ENCODE assay signal across 8 cellular contexts in genomic region chr9:93003552-93004407, GRCh38. TPM values are rescaled to one million over a fixed set of nuclear protein-coding genes. Genes with fewer than 3 reads are reported as not detected.
DNase-seq lines count a peak whose midpoint lies in the region; ATAC-seq and TF ChIP-seq lines count a peak whose summit lies in the region.

No MANE protein-coding gene starts in this region.

- ATAC-seq in body of pancreas, result peak; percentile 89

- no peaks in the 10 kb centered on the region for H3K9me2 ChIP-seq in MM.1S (replicated peaks; ENCODE audit: insufficient read depth, low read length)

- H3K79me2 ChIP-seq in MM.1S (ENCODE audit: low read length), result 0 out of 2 replicates have a peak, but pooled peaks cover 5% of the 10 kb centered on the region

- no peak for TF ChIP-seq POLR2A in body of pancreas (IDR thresholded peaks at IDR 0.05)

- intact Hi-C loops in body of pancreas (cut with DNase I), result no loop called here

- no peak overlapping the region for H2AFZ ChIP-seq in MM.1S (ENCODE audit: low read length)

- H3K9me3 ChIP-seq in MM.1S (replicated peaks; ENCODE audit: insufficient read depth, low read length), result no peaks in the 10 kb centered on the region
- H3K9me3 ChIP-seq in body of pancreas, result no peaks in the 10 kb centered on the region

- H3K4me3 ChIP-seq in MM.1S (ENCODE audit: low read length) (no peak overlapping the region), body of pancreas (no peak overlapping the region)

- WGBS in body of pancreas, 2 donors, result 24 to 33% methylated on average over 13 to 28 of the region's 28 CpGs

- TF ChIP-seq CTCF in MM.1S (IDR thresholded peaks at IDR 0.05; ENCODE audit: low read length) (peak; percentile 76), body of pancreas (IDR thresholded peaks at IDR 0.05) (peak; percentile 38 to 74 (median 68))

- H3K27me3 ChIP-seq in MM.1S (replicated peaks; ENCODE audit: insufficient read depth, low read length), result no peaks in the 10 kb centered on the region
- H3K27me3 ChIP-seq in body of pancreas, result no peaks in the 10 kb centered on the region

- H3K4me1 ChIP-seq in MM.1S (ENCODE audit: low read length), result no peaks in the 10 kb centered on the region
- peaks cover 11% of the 10 kb centered on the region for H3K4me1 ChIP-seq in body of pancreas

- peak; percentile 45 for DNase-seq in NCI-H146 (lab: John Stamatoyannopoulos, UW)
- DNase-seq in NCI-H146 treated with DMSO at 0.1 percent for 48 hours (lab: John Stamatoyannopoulos, UW; ENCODE audit: unreplicated experiment), result no peak
- DNase-seq in MM.1S, result peak; percentile 66
- DNase-seq in T-helper 9 cell, result peak; percentile 58
- peak; percentile 65 to 74 (median 69) for DNase-seq in body of pancreas
- DNase-seq in kidney glomerular epithelial cell (lab: John Stamatoyannopoulos, UW), result peak; percentile 21
- DNase-seq in stimulated activated CD4-positive, alpha-beta T cell treated with anti-CD3 and anti-CD28 coated beads, Interleukin-4, amount 100 ng/mL, for 1 hour, result peak; percentile 70
- no peak for DNase-seq in hepatic stellate cell (ENCODE audit: low spot score)

- H3K9ac ChIP-seq in MM.1S (ENCODE audit: low read length), result no peak overlapping the region

- H3K36me3 ChIP-seq in MM.1S (replicated peaks; ENCODE audit: insufficient read depth, low read length) (no peaks in the 10 kb centered on the region), body of pancreas (replicated peaks in 1 of 2; ENCODE audit: insufficient read depth in 1 of 2, low read depth in 2 of 2) (no peaks in the 10 kb centered on the region)

- no peak overlapping the region for H3K4me2 ChIP-seq in MM.1S (ENCODE audit: low read depth, low read length)

- no peaks in the 10 kb centered on the region for H4K20me1 ChIP-seq in MM.1S (ENCODE audit: insufficient read depth, low read length)

- H3F3A ChIP-seq in MM.1S (ENCODE audit: insufficient read depth, low read length), result no peaks in the 10 kb centered on the region

- H3K27ac ChIP-seq in MM.1S (ENCODE audit: low read length) (no peak overlapping the region), body of pancreas (no peak overlapping the region)

RNA-seq across cellular contexts. Expression of gene SUSD3, which starts 54.7 kb away (rescaled TPM):
- 1 to 10 TPM in 1 of 2 donors, not detected in 1; 3.6 TPM for total RNA-seq in body of pancreas

RNA-seq across cellular contexts. Expression of gene FGD3, which starts 56.5 kb away (rescaled TPM):
- total RNA-seq in body of pancreas, result 10 to 100 TPM; 12.2 to 13.2 TPM

Comparison
In these comparisons a context has a peak if more than half of its experiments do, and no peak if none do; other contexts are left out.
1. DNase-seq: peak in NCI-H146 (single experiment), MM.1S (single experiment), T-helper 9 cell (single experiment), body of pancreas (4 of 4), kidney glomerular epithelial cell (single experiment) and stimulated activated CD4-positive, alpha-beta T cell treated with anti-CD3 and anti-CD28 coated beads, Interleukin-4, amount 100 ng/mL, for 1 hour (single experiment); none in NCI-H146 treated with DMSO at 0.1 percent for 48 hours (single experiment) and hepatic stellate cell (single experiment).